Comparison of ENCODE assay signal across 18 cellular contexts in the genomic region with DNA sequence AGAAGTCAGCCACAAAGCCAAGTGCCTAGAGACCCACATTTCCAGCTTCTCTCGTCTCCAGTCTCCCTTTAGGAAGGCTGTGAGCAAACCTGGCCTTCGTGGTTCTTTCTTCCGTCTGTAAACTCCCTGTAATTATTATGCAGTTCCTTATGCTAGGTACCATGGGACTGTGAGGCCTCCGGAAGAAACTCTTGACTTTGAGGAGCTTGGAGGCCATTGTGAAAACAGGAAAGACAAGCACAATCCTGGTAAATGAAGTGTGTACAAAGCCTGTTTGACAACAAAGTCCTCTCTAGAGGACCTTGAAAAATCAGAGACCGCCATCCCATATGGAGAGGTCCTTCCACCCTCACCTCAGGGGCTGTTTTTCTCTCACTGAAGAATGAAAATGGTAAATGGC.
"Had no signal": no experiment of that assay in that cellular context is flagged by ENCODE, and none has a peak within 500 bp of the region (broad histone marks: within the 10 kb centered on the region; RNA-seq: fewer than 3 reads in every experiment).

No MANE protein-coding gene starts in this region.

- H2AFZ ChIP-seq: hepatocyte had no signal

- DNase-seq: activated CD4-positive, alpha-beta T cell treated with anti-CD3 and anti-CD28 coated beads for 1 hour; activated CD4-positive, alpha-beta T cell treated with anti-CD3 and anti-CD28 coated beads, Interleukin-2, amount 50 U/mL, for 1 hour; activated CD8-positive, alpha-beta T cell treated with anti-CD3 and anti-CD28 coated beads, Interleukin-2, amount 10 ng/mL, durations not matched to agents 7 days and 5 days; activated gamma-delta T cell; activated naive CD4-positive, alpha-beta T cell treated with anti-CD3 and anti-CD28 coated beads, Interleukin-2, amount 50 U/mL, for 16 hours; activated naive CD8-positive, alpha-beta T cell treated with anti-CD3 and anti-CD28 coated beads, Interleukin-2, amount 50 U/mL, for 24 hours; cerebellar nuclear complex; glutamatergic neuron; naive B cell; occipital lobe; posterior cingulate gyrus; spleen; stimulated activated CD4-positive, alpha-beta T cell treated with anti-CD3 and anti-CD28 coated beads, Interleukin-4, amount 100 ng/mL, for 24 hours; stimulated activated naive CD8-positive, alpha-beta T cell treated with anti-CD3 and anti-CD28 coated beads, Interleukin-15, Interleukin-2, amounts not matched to agents 100 U/mL and 50 U/mL, for 24 hours had no signal

- H3K79me2 ChIP-seq: hepatocyte had no signal

- ATAC-seq: activated CD8-positive, alpha-beta T cell treated with anti-CD3 and anti-CD28 coated beads, Interleukin-2, amount 10 ng/mL, durations not matched to agents 7 days and 5 days; activated naive CD8-positive, alpha-beta T cell treated with anti-CD3 and anti-CD28 coated beads, Interleukin-2, amount 50 U/mL, for 24 hours; stimulated activated naive CD8-positive, alpha-beta T cell treated with anti-CD3 and anti-CD28 coated beads, Interleukin-15, Interleukin-2, amounts not matched to agents 100 U/mL and 50 U/mL, for 24 hours had no signal

- H3K27me3 ChIP-seq: esophagus muscularis mucosa, hepatocyte, spleen, upper lobe of left lung had no signal

- H3K9me3 ChIP-seq: esophagus muscularis mucosa, spleen, upper lobe of left lung had no signal

- H3K36me3 ChIP-seq: esophagus muscularis mucosa, spleen, upper lobe of left lung had no signal

- H3K27ac ChIP-seq: coronary artery, esophagus muscularis mucosa, hepatocyte, spleen had no signal

- H3K4me2 ChIP-seq: hepatocyte had no signal

- H3K4me3 ChIP-seq: coronary artery, esophagus muscularis mucosa, hepatocyte, spleen, upper lobe of left lung had no signal

- H3K4me1 ChIP-seq: esophagus muscularis mucosa, spleen had no signal
